ENCODE assay signal across 1 cellular context in genomic region chr11:13347901-13348300, GRCh38.
TF ChIP-seq lines count a peak whose summit lies in the region.

No MANE protein-coding gene starts in this region.

TF ChIP-seq in GM12878, 131 proteins besides CTCF, POLR2A, EP300 and RAD21:
- TF ChIP-seq ZNF687 (IDR thresholded peaks at IDR 0.05) (no peak), MLLT1 (IDR thresholded peaks at IDR 0.05) (no peak), EGR1 (IDR thresholded peaks at IDR 0.05; ENCODE audit: borderline replicate concordance in 1 of 2, low read depth in 2 of 2, low read length in 2 of 2) (no peak), CBFB (IDR thresholded peaks at IDR 0.05; ENCODE audit: low read depth) (no peak), FOXK2 (IDR thresholded peaks at IDR 0.05) (no peak), PAX5 (IDR thresholded peaks at IDR 0.05; ENCODE audit: borderline replicate concordance, low read depth, low read length) (no peak), SIN3A (IDR thresholded peaks at IDR 0.05; ENCODE audit: low read depth, low read length) (no peak), HSF1 (IDR thresholded peaks at IDR 0.05; ENCODE audit: low read depth, low read length) (no peak), PRDM15 (CRISPR knock-in tag; IDR thresholded peaks at IDR 0.05) (no peak), CHD4 (IDR thresholded peaks at IDR 0.05) (no peak), ZBED1 (IDR thresholded peaks at IDR 0.05; ENCODE audit: borderline replicate concordance) (no peak), BCL3 (IDR thresholded peaks at IDR 0.05; ENCODE audit: borderline replicate concordance, insufficient read depth, low read depth, low read length, poor library complexity, severe bottlenecking) (no peak), ZBTB40 (IDR thresholded peaks at IDR 0.05; ENCODE audit: borderline replicate concordance) (no peak), SUPT20H (IDR thresholded peaks at IDR 0.05; ENCODE audit: borderline replicate concordance, control insufficient read depth, low read depth, low read length) (no peak), NBN (IDR thresholded peaks at IDR 0.05) (no peak)
